In genomic region chr10:86862786-86863185, GRCh38 we compare ENCODE assay signal across 27 cellular contexts.
DNase-seq lines count a peak whose midpoint lies in the region; ATAC-seq, FAIRE-seq and TF ChIP-seq lines count a peak whose summit lies in the region.
"Had no signal": no experiment of that assay in that cellular context is flagged by ENCODE, and none has a peak within 500 bp of the region (broad histone marks: within the 10 kb centered on the region; RNA-seq: fewer than 3 reads in every experiment).

No MANE protein-coding gene starts in this region.

- H4K8ac ChIP-seq in H1 (ENCODE audit: extremely low read depth, insufficient read depth, low read length) (no peak overlapping the region), mesendoderm (ENCODE audit: low read depth, low read length) (peak overlapping the region; percentile 90)

- peak overlapping the region; percentile 56 for H4K91ac ChIP-seq in H1 (replicated peaks; ENCODE audit: insufficient read length, low read length)

- peaks cover 0 to 7% (median 0%) of the 10 kb centered on the region in 4 experiments; a peak in 1 of 8 replicates for H3K36me3 ChIP-seq in H1 (ENCODE audit: control insufficient read depth in 2 of 4, insufficient read depth in 4 of 4, low read length in 3 of 4)
- H3K36me3 ChIP-seq in mesendoderm (ENCODE audit: control insufficient read depth, insufficient read depth, low read length), result no peaks in the 10 kb centered on the region
- no peaks in the 10 kb centered on the region for H3K36me3 ChIP-seq in tibial artery
- H3K36me3 ChIP-seq: brain microvascular endothelial cell, heart right ventricle had no signal

- no peak overlapping the region for H3K4me3 ChIP-seq in H1 (ENCODE audit: extremely low read depth in 1 of 4, insufficient read depth in 2 of 4, low read depth in 3 of 4, low read length in 4 of 4)
- no peak overlapping the region for H3K4me3 ChIP-seq in mesendoderm (ENCODE audit: low read length)
- H3K4me3 ChIP-seq in tibial artery, result no peak overlapping the region
- H3K4me3 ChIP-seq: heart right ventricle had no signal

- H3K79me2 ChIP-seq in H1 (ENCODE audit: control insufficient read depth in 1 of 2, insufficient read depth in 2 of 2, low read length in 2 of 2) (peaks cover 0 to 42% of the 10 kb centered on the region in 2 experiments; a peak in 2 of 4 replicates), mesendoderm (ENCODE audit: control insufficient read depth, insufficient read depth, low read length) (peaks cover 5% of the 10 kb centered on the region)

- H2BK5ac ChIP-seq in H1 (ENCODE audit: low read depth, low read length) (peak overlapping the region; percentile 98), mesendoderm (ENCODE audit: low read length) (no peak overlapping the region)

- H2AFZ ChIP-seq in H1 (ENCODE audit: low read length), result no peak overlapping the region

- no peak for ATAC-seq in GM21526 (IDR thresholded peaks at IDR 0.05; ENCODE audit: low FRiP score, unreplicated experiment)
- ATAC-seq: activated CD8-positive, alpha-beta memory T cell treated with anti-CD3 and anti-CD28 coated beads, Interleukin-2, amount 10 ng/mL, durations not matched to agents 7 days and 5 days; activated T-helper 17 cell treated with anti-CD3 and anti-CD28 coated beads, Interleukin-2, amount 50 U/mL, for 72 hours; natural killer cell had no signal

- peak overlapping the region; percentile 82 for H4K5ac ChIP-seq in H1 (ENCODE audit: insufficient read length, low read depth, low read length)
- no peak overlapping the region for H4K5ac ChIP-seq in mesendoderm (ENCODE audit: low read length)

- TF ChIP-seq CTCF in H1 (IDR thresholded peaks at IDR 0.05; ENCODE audit: control extremely low read depth in 1 of 3, insufficient read depth in 1 of 3, low read depth in 1 of 3, low read length in 3 of 3), result no peak
- no peak for TF ChIP-seq CTCF in tibial artery (IDR thresholded peaks at IDR 0.05)

- CTCF ChIA-PET in H1 (lab: Charles Lee; ENCODE audit: partially characterized antibody), result interaction anchor here (0.7 to 1.6 kb wide), 3 partner anchors 17 to 104 kb away, joined by 3 to 4 read pairs (median 3); no protein-coding TSS in a partner anchor

- no peaks in the 10 kb centered on the region for H3K27me3 ChIP-seq in H1 (replicated peaks in 1 of 4; ENCODE audit: control insufficient read depth in 3 of 4, extremely low read depth in 1 of 4, insufficient read depth in 3 of 4, low read length in 3 of 4)
- H3K27me3 ChIP-seq in mesendoderm (ENCODE audit: insufficient read depth, low read length, poor library complexity), result no peaks in the 10 kb centered on the region
- no peaks in the 10 kb centered on the region for H3K27me3 ChIP-seq in tibial artery
- H3K27me3 ChIP-seq: brain microvascular endothelial cell had no signal

- intact Hi-C loops in tibial artery (cut with DNase I; ENCODE audit: low total_unique reads), result no loop called here

- H3K79me1 ChIP-seq in H1 (ENCODE audit: low read depth, low read length) (no peaks in the 10 kb centered on the region; the same call in 1 of the 2 replicates), mesendoderm (ENCODE audit: low read length) (peaks cover 2% of the 10 kb centered on the region)

- peak; percentile 21 for DNase-seq in DMS53 (lab: John Stamatoyannopoulos, UW)
- no peak for DNase-seq in DMS53 treated with DMSO at 0.1 percent for 48 hours (lab: John Stamatoyannopoulos, UW; ENCODE audit: unreplicated experiment)
- no peak for DNase-seq in H1 (ENCODE audit: low read depth in 1 of 2, low spot score in 2 of 2)
- DNase-seq in mesendoderm, result peak; percentile 47
- no peak for DNase-seq in tibial artery
- no peak for DNase-seq in activated CD8-positive, alpha-beta memory T cell treated with anti-CD3 and anti-CD28 coated beads, Interleukin-2, amount 50 U/mL, for 4 hours
- DNase-seq in NCI-H2196 treated with DMSO at 0.1 percent for 48 hours (lab: John Stamatoyannopoulos, UW; ENCODE audit: unreplicated experiment), result no peak
- DNase-seq: activated CD4-positive, alpha-beta T cell treated with anti-CD3 and anti-CD28 coated beads, Interleukin-2, amount 10 ng/mL, durations not matched to agents 24 days and 14 days; activated CD8-positive, alpha-beta memory T cell treated with anti-CD3 and anti-CD28 coated beads, Interleukin-2, amount 10 ng/mL, durations not matched to agents 7 days and 5 days; brain microvascular endothelial cell; Calu3; cortex of kidney; EL; HCEC 1CT; IMR-90; natural killer cell; NCI-H1436; NCI-H774; posterior cingulate gyrus; SHP77 treated with DMSO at 0.1 percent for 48 hours; small intestine; stimulated activated naive CD4-positive, alpha-beta T cell had no signal

- peak overlapping the region; percentile 2; the same call in 1 of the 2 replicates for H3K18ac ChIP-seq in H1 (ENCODE audit: extremely low read depth, low read length)
- no peak overlapping the region for H3K18ac ChIP-seq in mesendoderm (ENCODE audit: low read length)

- H2BK15ac ChIP-seq in H1 (ENCODE audit: low read length) (no peak overlapping the region), mesendoderm (replicated peaks; ENCODE audit: low read depth) (no peak overlapping the region)

- no peak for FAIRE-seq in H1 (lab: Jason Lieb, UNC)
- FAIRE-seq: small intestine, TTC549 had no signal

- no peak overlapping the region for H2BK120ac ChIP-seq in H1 (replicated peaks; ENCODE audit: low read depth, low read length)
- H2BK120ac ChIP-seq in mesendoderm (ENCODE audit: low read depth, low read length), result no peak overlapping the region

- H2AK5ac ChIP-seq in H1 (ENCODE audit: low read depth, low read length), result peak overlapping the region; percentile 93; the same call in 1 of the 2 replicates
- no peak overlapping the region for H2AK5ac ChIP-seq in mesendoderm (ENCODE audit: low read length)

- H3K23me2 ChIP-seq in H1 (ENCODE audit: low read depth, low read length), result no peaks in the 10 kb centered on the region

- no peak overlapping the region for H3K4ac ChIP-seq in H1 (replicated peaks; ENCODE audit: insufficient read length, low read depth, low read length)
- H3K4ac ChIP-seq in mesendoderm (ENCODE audit: low read depth, low read length), result peak overlapping the region; percentile 91

- H3K56ac ChIP-seq in H1 (replicated peaks; ENCODE audit: insufficient read length, low read depth, low read length) (no peak overlapping the region), mesendoderm (ENCODE audit: low read length) (peak overlapping the region; percentile 75)

- H2BK20ac ChIP-seq in H1 (ENCODE audit: low read length), result no peak overlapping the region; the same call in 1 of the 2 replicates

- no peak overlapping the region for H3K14ac ChIP-seq in H1 (ENCODE audit: insufficient read length)

- no peaks in the 10 kb centered on the region for H3K9me3 ChIP-seq in H1 (ENCODE audit: insufficient read depth in 2 of 2, low read depth in 1 of 2, low read length in 1 of 2)
- no peaks in the 10 kb centered on the region for H3K9me3 ChIP-seq in tibial artery
- H3K9me3 ChIP-seq: heart right ventricle had no signal

- H3K4me1 ChIP-seq in H1 (replicated peaks in 1 of 4; ENCODE audit: control insufficient read depth in 3 of 4, insufficient read depth in 4 of 4, low read length in 3 of 4), result peaks cover 8 to 44% (median 29%) of the 10 kb centered on the region in 4 experiments
- peaks cover 18% of the 10 kb centered on the region for H3K4me1 ChIP-seq in mesendoderm (ENCODE audit: control insufficient read depth, low read depth, low read length)
- H3K4me1 ChIP-seq in tibial artery, result peaks cover 0 to 50% (median 16%) of the 10 kb centered on the region in 4 donors

- no peak for TF ChIP-seq RAD21 in H1 (IDR thresholded peaks at IDR 0.05 in 1 of 2, conservative IDR thresholded peaks at IDR 0.05 in 1 of 2; ENCODE audit: low read depth in 2 of 2, low read length in 2 of 2)

- no peak for TF ChIP-seq EP300 in H1 (IDR thresholded peaks at IDR 0.05; ENCODE audit: borderline replicate concordance in 1 of 2, low read depth in 2 of 2, low read length in 2 of 2)

- H3K27ac ChIP-seq in H1 (ENCODE audit: low read depth, low read length), result no peak overlapping the region
- peak overlapping the region; percentile 41 for H3K27ac ChIP-seq in mesendoderm (ENCODE audit: low read depth, low read length)
- peak overlapping the region; percentile 54 to 59 for H3K27ac ChIP-seq in tibial artery
- H3K27ac ChIP-seq: 22Rv1, brain microvascular endothelial cell had no signal

- TF ChIP-seq POLR2A in H1 (IDR thresholded peaks at IDR 0.05; ENCODE audit: control extremely low read depth in 1 of 2, low read depth in 2 of 2, low read length in 2 of 2), result no peak

- WGBS in H1 (ENCODE audit: extremely low coverage in 1 of 2, insufficient coverage in 1 of 2, insufficient read length in 1 of 2, insufficient replicate concordance in 2 of 2, low coverage in 1 of 2, low lambda C conversion rate in 2 of 2, missing lambda C conversion rate in 1 of 2), 2 experiments, result 85% methylated on average over 4 of the region's 4 CpGs; no CpG with 5 or more reads in 1 of the 2 experiments
- WGBS in mesendoderm (ENCODE audit: extremely low coverage, insufficient coverage, low lambda C conversion rate), result no CpG with 5 or more reads among the region's 4 CpGs

- no peak overlapping the region for H3K23ac ChIP-seq in H1 (ENCODE audit: insufficient read length)
- H3K23ac ChIP-seq in mesendoderm (ENCODE audit: low read length), result no peak overlapping the region

- POLR2A ChIA-PET in H1 (lab: Charles Lee; ENCODE audit: partially characterized antibody), result interaction anchor here (0.6 kb wide), 1 partner anchor 32 kb away, joined by 3 read pairs; no protein-coding TSS in a partner anchor

- 0 out of 2 replicates have a peak overlapping the region, but pooled peaks have one; percentile 97 for H2BK12ac ChIP-seq in H1 (ENCODE audit: low read depth, low read length)

- H3K9ac ChIP-seq in H1 (replicated peaks in 1 of 4; ENCODE audit: extremely low read depth in 1 of 4, low read depth in 3 of 4, low read length in 3 of 4) (no peak overlapping the region), mesendoderm (ENCODE audit: low read length) (no peak overlapping the region)

- H4K20me1 ChIP-seq in H1 (replicated peaks in 1 of 2; ENCODE audit: control insufficient read depth in 1 of 2, insufficient read depth in 2 of 2, low read length in 2 of 2), result no peaks in the 10 kb centered on the region

- H3K4me2 ChIP-seq in H1 (ENCODE audit: insufficient read depth in 1 of 2, low read depth in 2 of 2, low read length in 2 of 2), result 0 out of 4 replicates have a peak overlapping the region, but pooled peaks of 1 of the 2 experiments have one; percentile 29
- H3K4me2 ChIP-seq in mesendoderm (ENCODE audit: low read length), result no peak overlapping the region

TF ChIP-seq in H1, 55 proteins besides CTCF, POLR2A, EP300 and RAD21 (continues in another document):
- TF ChIP-seq KDM5A (IDR thresholded peaks at IDR 0.05; ENCODE audit: low read length), result no peak
- TF ChIP-seq GTF2F1 (IDR thresholded peaks at IDR 0.05; ENCODE audit: borderline replicate concordance, low read depth, low read length), result no peak
- TF ChIP-seq KDM1A (IDR thresholded peaks at IDR 0.05; ENCODE audit: borderline replicate concordance, low read length), result no peak
- TF ChIP-seq CBX8 (IDR thresholded peaks at IDR 0.05; ENCODE audit: borderline replicate concordance, low read depth, low read length), result no peak
- TF ChIP-seq SP1 (IDR thresholded peaks at IDR 0.05; ENCODE audit: low read depth, low read length), result no peak
- TF ChIP-seq TEAD4 (IDR thresholded peaks at IDR 0.05; ENCODE audit: low read depth, low read length), result no peak
- no peak for TF ChIP-seq SIN3A (conservative IDR thresholded peaks at IDR 0.05 in 1 of 2, IDR thresholded peaks at IDR 0.05 in 1 of 2; ENCODE audit: low read depth in 1 of 2, low read length in 2 of 2)

Comparison
In these comparisons a context has a peak if more than half of its experiments do, and no peak if none do; other contexts are left out.
1. DNase-seq: peak in DMS53 (single experiment) and mesendoderm (single experiment); none in DMS53 treated with DMSO at 0.1 percent for 48 hours (single experiment), H1 (0 of 2), tibial artery (0 of 2), activated CD8-positive, alpha-beta memory T cell treated with anti-CD3 and anti-CD28 coated beads, Interleukin-2, amount 50 U/mL, for 4 hours (single experiment) and NCI-H2196 treated with DMSO at 0.1 percent for 48 hours (single experiment).